20 cellular contexts compared by ENCODE assay signal in genomic region chr19:42494321-42494720, GRCh38. TPM values are rescaled to one million over a fixed set of nuclear protein-coding genes. Genes with fewer than 3 reads are reported as not detected.
DNase-seq lines count a peak whose midpoint lies in the region; ATAC-seq, FAIRE-seq and TF ChIP-seq lines count a peak whose summit lies in the region.
"Had no signal": no experiment of that assay in that cellular context is flagged by ENCODE, and none has a peak within 500 bp of the region (broad histone marks: within the 10 kb centered on the region; RNA-seq: fewer than 3 reads in every experiment).

No MANE protein-coding gene starts in this region.

- H3K9me3 ChIP-seq in GM23248 (ENCODE audit: low read depth) (no peaks in the 10 kb centered on the region), colonic mucosa (no peaks in the 10 kb centered on the region), HepG2 (ENCODE audit: low read length) (no peaks in the 10 kb centered on the region)

- in situ Hi-C loops in GM23248 (cut with MboI) (no loop called here), HepG2 (cut with HindIII; ENCODE audit: extremely low pct_ligation_motif_present, low pct_unique_long_range_greater_than_20kb) (no loop called here)

- no peak overlapping the region for H3K4me3 Mint-ChIP-seq in stimulated activated memory B cell treated with anti-CD40 and anti-IgM and Interleukin-4, amounts not matched to agents 10 μg/mL and 1 μg/mL and 100 μg/mL, for 72 hours
- H3K4me3 Mint-ChIP-seq: CD4-positive, CD25-positive, alpha-beta regulatory T cell; IgD-negative memory B cell had no signal

- no peaks in the 10 kb centered on the region for H4K20me1 ChIP-seq in GM23248 (ENCODE audit: insufficient read depth)
- no peaks in the 10 kb centered on the region for H4K20me1 ChIP-seq in HepG2 (ENCODE audit: insufficient read depth, low read length)

- no peaks in the 10 kb centered on the region for H3K9me2 ChIP-seq in GM23248 (ENCODE audit: insufficient read depth)

- no peak overlapping the region for H3K27ac ChIP-seq in GM23248
- H3K27ac ChIP-seq in colonic mucosa: peak overlapping the region; percentile 2
- peak overlapping the region; percentile 53 for H3K27ac ChIP-seq in HepG2 (ENCODE audit: extremely low read length, insufficient read depth, low read length)
- H3K27ac ChIP-seq: RWPE1 had no signal

- TF ChIP-seq EP300 in HepG2 (IDR thresholded peaks at IDR 0.05; ENCODE audit: low read depth in 2 of 2, low read length in 2 of 2) (no peak), HepG2 (CRISPR knock-in tag; IDR thresholded peaks at IDR 0.05; ENCODE audit: borderline replicate concordance) (no peak)

- H3K27me3 ChIP-seq in GM23248 (replicated peaks; ENCODE audit: insufficient read depth) (peaks cover 17% of the 10 kb centered on the region), colonic mucosa (no peaks in the 10 kb centered on the region), HepG2 (ENCODE audit: control insufficient read depth in 1 of 2, insufficient read depth in 2 of 2, low read length in 2 of 2) (no peaks in the 10 kb centered on the region)

- no TSS peak for BruUV-seq in HepG2 (replicated peaks; lab: Mats Ljungman, UMichigan)

- no peaks in the 10 kb centered on the region for H3K27me3 Mint-ChIP-seq in stimulated activated memory B cell treated with anti-CD40 and anti-IgM and Interleukin-4, amounts not matched to agents 10 μg/mL and 1 μg/mL and 100 μg/mL, for 72 hours

- H3K4me3 ChIP-seq in GM23248 (no peak overlapping the region), colonic mucosa (no peak overlapping the region), HepG2 (replicated peaks in 1 of 3; ENCODE audit: insufficient read depth in 1 of 3, low read depth in 2 of 3, low read length in 3 of 3) (no peak overlapping the region)

- CTCF ChIA-PET in HepG2 (lab: Yijun Ruan, JAX; ENCODE audit: low intra/inter-chr PET ratio, low total read pairs): no interaction called here

- WGBS in GM23248 (ENCODE audit: low coverage in 1 of 2, low lambda C conversion rate in 2 of 2, missing lambda C conversion rate in 2 of 2), 2 experiments: 26 to 28% methylated on average over 3 of the region's 3 CpGs
- WGBS in HepG2 (ENCODE audit: low lambda C conversion rate): 89% methylated on average over 3 of the region's 3 CpGs

- DNase-seq in GM23248: peak; percentile 4
- DNase-seq in colonic mucosa: no peak
- no peak for DNase-seq in HepG2 (ENCODE audit: low spot score)
- DNase-seq in D341Med (ENCODE audit: low spot score): no peak
- DNase-seq in SW480 (ENCODE audit: low spot score): no peak
- DNase-seq: CD4-positive, CD25-positive, alpha-beta regulatory T cell; DMS53; GOT3; Kasumi-1; MM.1S; NCI-H1092 treated with DMSO at 0.1 percent for 48 hours; NCI-H2081 treated with DMSO at 0.1 percent for 48 hours; NCI-H510A; NCI-H82; PC-3 had no signal

- TF ChIP-seq CTCF in colonic mucosa (IDR thresholded peaks at IDR 0.05) (no peak), HepG2 (CRISPR knock-in tag; IDR thresholded peaks at IDR 0.05) (no peak)

- TF ChIP-seq POLR2A in HepG2 (IDR thresholded peaks at IDR 0.05; ENCODE audit: insufficient read depth in 1 of 2, low read depth in 2 of 2, low read length in 2 of 2): no peak

- POLR2A ChIA-PET in HepG2 (lab: Yijun Ruan, JAX): interaction anchor here (1.1 to 1.5 kb wide), 3 partner anchors 34 to 53 kb away, joined by 3 to 6 read pairs (median 3); partner anchors contain the start of gene CEACAM1

- H3K4me1 Mint-ChIP-seq in stimulated activated memory B cell treated with anti-CD40 and anti-IgM and Interleukin-4, amounts not matched to agents 10 μg/mL and 1 μg/mL and 100 μg/mL, for 72 hours: peaks cover 32% of the 10 kb centered on the region

- intact Hi-C loops in colonic mucosa (cut with DNase I): no loop called here
- intact Hi-C loops in HepG2 (cut with micrococcal nuclease; ENCODE audit: unreplicated experiment): no loop called here

- no peak overlapping the region for H3K4me2 ChIP-seq in GM23248 (ENCODE audit: unreplicated experiment)
- no peak overlapping the region for H3K4me2 ChIP-seq in HepG2 (ENCODE audit: low read depth, low read length)

- H3K79me2 ChIP-seq in GM23248 (ENCODE audit: insufficient read depth) (no peaks in the 10 kb centered on the region), HepG2 (ENCODE audit: insufficient read depth, low read length) (no peaks in the 10 kb centered on the region)

- FAIRE-seq in HepG2 (lab: Jason Lieb, UNC): no peak

- H3K4me1 ChIP-seq in GM23248 (ENCODE audit: insufficient read depth): no peaks in the 10 kb centered on the region
- H3K4me1 ChIP-seq in colonic mucosa: peaks cover 9% of the 10 kb centered on the region
- H3K4me1 ChIP-seq in HepG2 (ENCODE audit: insufficient read depth, low read length): peaks cover 98% of the 10 kb centered on the region

- H3K9ac ChIP-seq in GM23248 (no peak overlapping the region), colonic mucosa (ENCODE audit: low read depth in 2 of 2, low read length in 2 of 2) (no peak overlapping the region), HepG2 (ENCODE audit: insufficient read depth, low read depth, low read length) (no peak overlapping the region)

- no peaks in the 10 kb centered on the region for H3K36me3 Mint-ChIP-seq in stimulated activated memory B cell treated with anti-CD40 and anti-IgM and Interleukin-4, amounts not matched to agents 10 μg/mL and 1 μg/mL and 100 μg/mL, for 72 hours
- H3K36me3 Mint-ChIP-seq: CD4-positive, CD25-positive, alpha-beta regulatory T cell had no signal

- ATAC-seq in HepG2 (no peak), HG03565 (IDR thresholded peaks at IDR 0.05; ENCODE audit: unreplicated experiment) (no peak)
- no peak for ATAC-seq in stimulated activated memory B cell treated with anti-CD40 and anti-IgM and Interleukin-4, amounts not matched to agents 10 μg/mL and 1 μg/mL and 100 μg/mL, for 72 hours
- ATAC-seq: PC-3 had no signal

- H2AFZ ChIP-seq in GM23248 (no peak overlapping the region), HepG2 (ENCODE audit: low read length) (no peak overlapping the region)

- H3K9me3 Mint-ChIP-seq in stimulated activated memory B cell treated with anti-CD40 and anti-IgM and Interleukin-4, amounts not matched to agents 10 μg/mL and 1 μg/mL and 100 μg/mL, for 72 hours: no peaks in the 10 kb centered on the region
- H3K9me3 Mint-ChIP-seq: CD4-positive, CD25-positive, alpha-beta regulatory T cell; IgD-negative memory B cell had no signal

- no peak for TF ChIP-seq RAD21 in HepG2 (CRISPR knock-in tag; IDR thresholded peaks at IDR 0.05)

- no peaks in the 10 kb centered on the region for H3F3A ChIP-seq in GM23248 (ENCODE audit: insufficient read depth)

- H3K36me3 ChIP-seq in GM23248 (ENCODE audit: low read depth) (no peaks in the 10 kb centered on the region), colonic mucosa (no peaks in the 10 kb centered on the region), HepG2 (replicated peaks in 1 of 2; ENCODE audit: control insufficient read depth in 1 of 2, insufficient read depth in 2 of 2, low read length in 2 of 2) (no peaks in the 10 kb centered on the region)

- H3K27ac Mint-ChIP-seq in stimulated activated memory B cell treated with anti-CD40 and anti-IgM and Interleukin-4, amounts not matched to agents 10 μg/mL and 1 μg/mL and 100 μg/mL, for 72 hours: peak overlapping the region; percentile 61
- H3K27ac Mint-ChIP-seq: CD4-positive, CD25-positive, alpha-beta regulatory T cell had no signal

RNA-seq across cellular contexts. Expression of gene CEACAM1, which starts 34.0 kb away (rescaled TPM):
- not detected in 2 replicates for total RNA-seq in GM23248 (2014; rRNA removed; shearing (Covaris generic))
- polyA plus RNA-seq in GM23248 (2016; fragmentation: Nextera tagmentation; extraction: Ambion mirVana) (not detected in 2 replicates), HepG2 (2011; rRNA removed) (272 and 332 TPM in 2 replicates)
- total RNA-seq in colonic mucosa (100 to 1,000 TPM; 251 to 510 TPM), HepG2 (2016; rRNA removed; fragmentation: Illumina TruSeq; extraction: Trizol) (9.6 and 13.5 TPM in 2 replicates)
- total RNA-seq in HepG2 (2016; cell fraction: cytosol; rRNA removed; fragmentation: Illumina TruSeq; extraction: Trizol; ENCODE audit: low read depth): 2.4 and 3.1 TPM in 2 replicates
- total RNA-seq in HepG2 (2016; cell fraction: insoluble cytoplasmic fraction; rRNA removed; fragmentation: Illumina TruSeq; extraction: Trizol): 8.3 and 13.2 TPM in 2 replicates
- total RNA-seq in HepG2 (2016; cell fraction: membrane; rRNA removed; fragmentation: Illumina TruSeq; extraction: Trizol): 7.7 and 9.3 TPM in 2 replicates
- 22.7 and 31.8 TPM in 2 replicates for total RNA-seq in HepG2 (2016; cell fraction: nucleus; rRNA removed; fragmentation: Illumina TruSeq; extraction: Trizol)
- 102 and 103 TPM in 2 replicates for polyA plus RNA-seq in HepG2 (2011; cell fraction: cytosol; rRNA removed)
- polyA plus RNA-seq in HepG2 (2011; cell fraction: nucleus; rRNA removed): 369 and 382 TPM in 2 replicates
- polyA plus RNA-seq in HepG2 (2012): 97.8 and 119 TPM in 2 replicates
- polyA plus RNA-seq in HepG2 (2016; cell fraction: cytosol; fragmentation: Illumina TruSeq; extraction: Trizol; ENCODE audit: low read depth): 4.9 and 5.5 TPM in 2 replicates
- polyA plus RNA-seq in HepG2 (2016; cell fraction: insoluble cytoplasmic fraction; fragmentation: Illumina TruSeq; extraction: Trizol; ENCODE audit: low read depth): 23.8 and 26.6 TPM in 2 replicates
- 8.8 and 10.6 TPM in 2 replicates for polyA plus RNA-seq in HepG2 (2016; cell fraction: membrane; fragmentation: Illumina TruSeq; extraction: Trizol; ENCODE audit: low read depth)
- polyA plus RNA-seq in HepG2 (2016; cell fraction: nucleus; fragmentation: Illumina TruSeq; extraction: Trizol; ENCODE audit: insufficient read depth, low read depth): 77.3 and 85.7 TPM in 2 replicates
- 0.07 and 87.5 TPM in 2 replicates for polyA minus RNA-seq in HepG2 (2011; rRNA and poly(A)+ RNA removed; ENCODE audit: low replicate concordance)
- polyA minus RNA-seq in HepG2 (2011; cell fraction: cytosol; rRNA and poly(A)+ RNA removed): 61.3 and 65.7 TPM in 2 replicates
- polyA minus RNA-seq in HepG2 (2011; cell fraction: nucleus; rRNA and poly(A)+ RNA removed): 122 and 160 TPM in 2 replicates
- total RNA-seq: HT1080 had no signal

RNA-seq across cellular contexts. Expression of gene CXCL17, which starts 51.6 kb away (rescaled TPM):
- total RNA-seq in GM23248 (2014; rRNA removed; shearing (Covaris generic)): not detected in 2 replicates
- polyA plus RNA-seq in GM23248 (2016; fragmentation: Nextera tagmentation; extraction: Ambion mirVana) (not detected in 2 replicates), HepG2 (2011; rRNA removed) (0.10 and 0.12 TPM in 2 replicates)
- total RNA-seq in colonic mucosa (not detected), HepG2 (2016; rRNA removed; fragmentation: Illumina TruSeq; extraction: Trizol) (not detected in 2 replicates)
- not detected in 2 replicates for total RNA-seq in HepG2 (2016; cell fraction: cytosol; rRNA removed; fragmentation: Illumina TruSeq; extraction: Trizol; ENCODE audit: low read depth)
- total RNA-seq in HepG2 (2016; cell fraction: insoluble cytoplasmic fraction; rRNA removed; fragmentation: Illumina TruSeq; extraction: Trizol): not detected in 2 replicates
- total RNA-seq in HepG2 (2016; cell fraction: membrane; rRNA removed; fragmentation: Illumina TruSeq; extraction: Trizol): not detected in 2 replicates
- total RNA-seq in HepG2 (2016; cell fraction: nucleus; rRNA removed; fragmentation: Illumina TruSeq; extraction: Trizol): not detected in 2 replicates
- 0.06 and 0.07 TPM in 2 replicates for polyA plus RNA-seq in HepG2 (2011; cell fraction: cytosol; rRNA removed)
- polyA plus RNA-seq in HepG2 (2011; cell fraction: nucleus; rRNA removed): not detected in 2 replicates
- polyA plus RNA-seq in HepG2 (2012): 0.23 TPM in 1 of 2 replicates, not detected in the other
- polyA plus RNA-seq in HepG2 (2016; cell fraction: cytosol; fragmentation: Illumina TruSeq; extraction: Trizol; ENCODE audit: low read depth): not detected in 2 replicates
- polyA plus RNA-seq in HepG2 (2016; cell fraction: insoluble cytoplasmic fraction; fragmentation: Illumina TruSeq; extraction: Trizol; ENCODE audit: low read depth): not detected in 2 replicates
- not detected in 2 replicates for polyA plus RNA-seq in HepG2 (2016; cell fraction: membrane; fragmentation: Illumina TruSeq; extraction: Trizol; ENCODE audit: low read depth)
- polyA plus RNA-seq in HepG2 (2016; cell fraction: nucleus; fragmentation: Illumina TruSeq; extraction: Trizol; ENCODE audit: insufficient read depth, low read depth): not detected in 2 replicates
- not detected in 2 replicates for polyA minus RNA-seq in HepG2 (2011; rRNA and poly(A)+ RNA removed; ENCODE audit: low replicate concordance)
- not detected in 2 replicates for polyA minus RNA-seq in HepG2 (2011; cell fraction: cytosol; rRNA and poly(A)+ RNA removed)
- polyA minus RNA-seq in HepG2 (2011; cell fraction: nucleus; rRNA and poly(A)+ RNA removed): not detected in 2 replicates
- total RNA-seq: CD4-positive, CD25-positive, alpha-beta regulatory T cell; HT1080 had no signal

Comparison
In these comparisons a context has a peak if more than half of its experiments do, and no peak if none do; other contexts are left out.
1. RNA of gene CEACAM1, which starts 34.0 kb away (total RNA-seq): 251 to 510 TPM in colonic mucosa; 2.4 to 31.8 TPM in HepG2 and not detected in GM23248; every median in the first group is over 4 times any median in the second.